In the genomic region with DNA sequence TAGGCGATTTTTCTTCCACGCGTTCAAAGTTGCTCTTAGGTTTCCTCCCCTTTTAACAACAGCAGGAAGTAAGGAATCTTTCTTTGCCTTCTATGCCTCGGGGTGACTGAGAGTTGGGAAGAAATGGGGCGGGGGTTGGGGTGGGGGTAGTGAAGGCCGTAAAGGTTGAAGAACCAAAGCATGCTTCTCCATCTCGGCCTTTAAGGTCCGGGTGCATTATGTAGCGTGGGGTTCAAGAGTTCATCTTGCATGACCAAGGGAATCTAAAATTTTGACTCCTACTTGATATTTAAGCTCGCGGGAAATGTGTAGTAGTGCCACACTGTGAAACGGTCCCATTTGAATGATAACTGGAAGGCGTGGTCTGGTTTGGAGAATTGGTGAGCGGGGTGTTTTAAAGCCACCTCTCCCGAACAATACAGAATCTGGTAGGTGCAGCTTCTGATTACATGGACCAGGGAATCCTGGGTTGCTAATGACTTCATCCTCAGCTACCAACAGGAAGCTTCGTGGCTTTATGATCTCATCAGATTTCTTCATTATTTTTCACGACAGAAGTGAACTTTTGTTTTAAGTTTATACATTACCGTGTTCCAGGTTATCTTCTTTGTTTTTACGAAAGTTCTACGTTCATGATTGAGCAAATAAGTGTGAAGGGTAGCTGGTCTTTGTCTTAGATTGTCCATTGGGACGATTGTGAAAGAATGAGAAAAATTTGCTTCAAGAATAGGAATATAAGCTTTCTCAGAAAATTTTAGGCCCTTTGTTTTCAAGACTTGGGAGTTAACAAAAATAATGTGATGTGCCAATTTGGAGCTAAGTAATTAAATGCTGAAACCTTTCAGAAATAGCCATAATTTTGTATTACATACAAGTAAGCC, we compare ENCODE assay signal across 8 cellular contexts. TPM values are rescaled to one million over a fixed set of nuclear protein-coding genes. Genes with fewer than 3 reads are reported as not detected.
DNase-seq lines count a peak whose midpoint lies in the region; ATAC-seq, FAIRE-seq and TF ChIP-seq lines count a peak whose summit lies in the region.

No MANE protein-coding gene starts in this region.

- no peaks in the 10 kb centered on the region for H3K27me3 ChIP-seq in AG04450 (ENCODE audit: control insufficient read depth, insufficient read depth, low read length)

- H3K9me3 ChIP-seq in AG04450 (ENCODE audit: control insufficient read depth, insufficient read depth, low read length), result no peaks in the 10 kb centered on the region; the same call in 1 of the 2 replicates

- H3K27ac ChIP-seq in AG04450 (ENCODE audit: low read depth, low read length) (peak overlapping the region; percentile 79), coronary artery (peak overlapping the region; percentile 77 to 93)

- TF ChIP-seq CTCF in AG04450 (IDR thresholded peaks at IDR 0.05; ENCODE audit: low read depth, low read length), result no peak
- no peak for TF ChIP-seq CTCF in coronary artery (IDR thresholded peaks at IDR 0.05)

- TF ChIP-seq POLR2A in GM12892 (IDR thresholded peaks at IDR 0.05; ENCODE audit: low read depth, low read length), result peak; percentile 23; the same call in 1 of the 2 replicates

- peak; percentile 99 for FAIRE-seq in GM12892 (lab: Jason Lieb, UNC)

- POLR2A ChIA-PET in AG04450 (lab: Yijun Ruan, JAX), result interaction anchor here (0.9 to 1.0 kb wide), 2 partner anchors 11 to 122 kb away, joined by 3 to 5 read pairs; a partner anchor contains a TSS

- peak overlapping the region; percentile 78 for H3K4me3 ChIP-seq in AG04450 (ENCODE audit: low read depth, low read length)
- peak overlapping the region; percentile 78 for H3K4me3 ChIP-seq in coronary artery

- ATAC-seq in SK-N-SH treated with all-trans-retinoic acid at 6 μM for 48 hours, result peak; percentile 81
- ATAC-seq in HG03095 (IDR thresholded peaks at IDR 0.05; ENCODE audit: unreplicated experiment), result no peak

- CTCF ChIA-PET in AG04450 (lab: Charles Lee), result interaction anchor here (0.8 to 1.8 kb wide), 7 partner anchors 11 to 172 kb away, joined by 3 to 7 read pairs (median 5); no protein-coding TSS in a partner anchor

- DNase-seq in AG04450 (ENCODE audit: low read depth, low spot score), result peak; percentile 66
- DNase-seq in GM12892 (ENCODE audit: insufficient read length), result no peak
- DNase-seq in NCI-H1105 (lab: John Stamatoyannopoulos, UW), result peak; percentile 86
- no peak for DNase-seq in coronary artery (ENCODE audit: low spot score)
- DNase-seq in kidney tubule cell (ENCODE audit: low spot score), result peak; percentile 88
- peak; percentile 9 for DNase-seq in stimulated activated CD8-positive, alpha-beta memory T cell treated with anti-CD3 and anti-CD28 coated beads, Interleukin-12 subunit alpha, Interleukin-12 subunit beta, amount 100 ng/mL, for 1 hour (ENCODE audit: low read depth)

TF ChIP-seq in SK-N-SH treated with all-trans-retinoic acid at 6 μM for 48 hours, 23 proteins besides CTCF, POLR2A, EP300 and RAD21:
- no peak for TF ChIP-seq PPARA (CRISPR knock-in tag; IDR thresholded peaks at IDR 0.05; ENCODE audit: borderline replicate concordance)
- TF ChIP-seq SNAI2 (CRISPR knock-in tag; IDR thresholded peaks at IDR 0.05), result no peak
- TF ChIP-seq ZFP3 (CRISPR knock-in tag; IDR thresholded peaks at IDR 0.05), result no peak
- no peak for TF ChIP-seq ZC3H10 (CRISPR knock-in tag; IDR thresholded peaks at IDR 0.05)
- no peak for TF ChIP-seq CSDC2 (CRISPR knock-in tag; IDR thresholded peaks at IDR 0.05)
- no peak for TF ChIP-seq ESRRG (CRISPR knock-in tag; IDR thresholded peaks at IDR 0.05)
- TF ChIP-seq ARNTL (CRISPR knock-in tag; IDR thresholded peaks at IDR 0.05; ENCODE audit: borderline replicate concordance, low read depth), result no peak
- TF ChIP-seq TOX (CRISPR knock-in tag; IDR thresholded peaks at IDR 0.05; ENCODE audit: borderline replicate concordance), result no peak
- no peak for TF ChIP-seq OSR1 (CRISPR knock-in tag; IDR thresholded peaks at IDR 0.05)
- no peak for TF ChIP-seq ISL1 (CRISPR knock-in tag; IDR thresholded peaks at IDR 0.05)
- no peak for TF ChIP-seq ZFP30 (CRISPR knock-in tag; IDR thresholded peaks at IDR 0.05)
- no peak for TF ChIP-seq ZNF565 (CRISPR knock-in tag; conservative IDR thresholded peaks at IDR 0.05; ENCODE audit: low read depth)
- TF ChIP-seq, protein P1, sequence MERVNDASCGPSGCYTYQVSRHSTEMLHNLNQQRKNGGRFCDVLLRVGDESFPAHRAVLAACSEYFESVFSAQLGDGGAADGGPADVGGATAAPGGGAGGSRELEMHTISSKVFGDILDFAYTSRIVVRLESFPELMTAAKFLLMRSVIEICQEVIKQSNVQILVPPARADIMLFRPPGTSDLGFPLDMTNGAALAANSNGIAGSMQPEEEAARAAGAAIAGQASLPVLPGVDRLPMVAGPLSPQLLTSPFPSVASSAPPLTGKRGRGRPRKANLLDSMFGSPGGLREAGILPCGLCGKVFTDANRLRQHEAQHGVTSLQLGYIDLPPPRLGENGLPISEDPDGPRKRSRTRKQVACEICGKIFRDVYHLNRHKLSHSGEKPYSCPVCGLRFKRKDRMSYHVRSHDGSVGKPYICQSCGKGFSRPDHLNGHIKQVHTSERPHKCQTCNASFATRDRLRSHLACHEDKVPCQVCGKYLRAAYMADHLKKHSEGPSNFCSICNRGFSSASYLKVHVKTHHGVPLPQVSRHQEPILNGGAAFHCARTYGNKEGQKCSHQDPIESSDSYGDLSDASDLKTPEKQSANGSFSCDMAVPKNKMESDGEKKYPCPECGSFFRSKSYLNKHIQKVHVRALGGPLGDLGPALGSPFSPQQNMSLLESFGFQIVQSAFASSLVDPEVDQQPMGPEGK (CRISPR knock-in tag; IDR thresholded peaks at IDR 0.05; ENCODE audit: borderline replicate concordance), result no peak
- TF ChIP-seq GLIS3 (CRISPR knock-in tag; IDR thresholded peaks at IDR 0.05), result no peak
- TF ChIP-seq ZNF8 (CRISPR knock-in tag; IDR thresholded peaks at IDR 0.05), result no peak

RNA-seq across cellular contexts. Expression of a gene that starts 1.6 kb away (rescaled TPM):
- polyA plus RNA-seq in AG04450 (2011; rRNA removed), result 14.6 and 16.4 TPM in 2 replicates
- 23.9 and 39.9 TPM in 2 replicates for polyA minus RNA-seq in AG04450 (2011; rRNA and poly(A)+ RNA removed)
- 7.5 TPM for polyA plus RNA-seq in GM12892 (2012; ENCODE audit: missing spikeins)

Comparison
In these comparisons a context has a peak if more than half of its experiments do, and no peak if none do; other contexts are left out.
1. DNase-seq: peak in AG04450 (single experiment), NCI-H1105 (single experiment), kidney tubule cell (single experiment) and stimulated activated CD8-positive, alpha-beta memory T cell treated with anti-CD3 and anti-CD28 coated beads, Interleukin-12 subunit alpha, Interleukin-12 subunit beta, amount 100 ng/mL, for 1 hour (single experiment); none in GM12892 (single experiment) and coronary artery (single experiment).